ENCODE assay signal across 18 cellular contexts in the genomic region with DNA sequence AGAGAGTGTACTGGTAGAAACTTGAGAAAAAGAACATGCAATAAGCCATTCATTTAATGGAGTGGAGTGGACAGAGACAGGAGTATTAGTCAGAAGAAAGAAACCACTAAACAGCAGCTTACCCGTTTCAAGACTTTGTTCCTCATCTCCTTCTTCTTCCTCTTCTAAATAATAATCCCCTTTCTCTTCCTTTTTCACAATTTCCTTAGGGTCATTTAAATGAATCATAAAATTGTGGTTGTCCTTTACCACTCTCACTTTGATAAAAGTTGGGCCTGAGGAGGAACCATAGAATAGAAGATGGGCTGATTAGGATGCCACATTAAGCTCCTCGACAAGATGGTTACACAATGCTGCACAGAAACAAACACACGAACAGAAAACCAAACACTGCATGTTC.
"Had no signal": no experiment of that assay in that cellular context is flagged by ENCODE, and none has a peak within 500 bp of the region (broad histone marks: within the 10 kb centered on the region; RNA-seq: fewer than 3 reads in every experiment).

No MANE protein-coding gene starts in this region.

- ATAC-seq: activated T-helper 17 cell treated with anti-CD3 and anti-CD28 coated beads, Interleukin-2, amount 50 U/mL, for 72 hours; foreskin keratinocyte; right cardiac atrium had no signal

- H3K9me3 ChIP-seq: ascending aorta, breast epithelium, prostate gland, transverse colon had no signal

- H3K4me1 ChIP-seq: ascending aorta, breast epithelium, foreskin keratinocyte, prostate gland, transverse colon had no signal

- DNase-seq: activated CD4-positive, alpha-beta T cell treated with anti-CD3 and anti-CD28 coated beads for 1 hour; activated CD4-positive, alpha-beta T cell treated with anti-CD3 and anti-CD28 coated beads, Interleukin-2, amount 50 U/mL, for 48 hours; activated naive CD4-positive, alpha-beta T cell treated with Interleukin-2 at 50 U/mL for 16 hours; effector memory CD4-positive, alpha-beta T cell; foreskin keratinocyte; head of caudate nucleus; right cardiac atrium; stimulated activated CD4-positive, alpha-beta T cell treated with anti-CD3 and anti-CD28 coated beads, Interleukin-4, amount 100 ng/mL, for 4 hours; stimulated activated CD8-positive, alpha-beta memory T cell treated with anti-CD3 and anti-CD28 coated beads, Interleukin-4, amount 100 ng/mL, for 48 hours; stimulated activated naive CD4-positive, alpha-beta T cell treated with Interleukin-2 at 50 U/mL for 16 hours; substantia nigra; transverse colon had no signal

- H3K4me3 ChIP-seq: ascending aorta, breast epithelium, prostate gland, skin epidermis, transverse colon had no signal

- H3K27me3 ChIP-seq: ascending aorta, breast epithelium, transverse colon had no signal

- H3K27ac ChIP-seq: ascending aorta, breast epithelium, foreskin keratinocyte, prostate gland, skin epidermis, transverse colon, VCaP had no signal

- H3K36me3 ChIP-seq: ascending aorta, breast epithelium, prostate gland, transverse colon had no signal
